Comparison of ENCODE assay signal across 22 cellular contexts in genomic region chr7:35248576-35249536, GRCh38. TPM values are rescaled to one million over a fixed set of nuclear protein-coding genes. Genes with fewer than 3 reads are reported as not detected.
DNase-seq lines count a peak whose midpoint lies in the region; ATAC-seq and TF ChIP-seq lines count a peak whose summit lies in the region.
"Had no signal": no experiment of that assay in that cellular context is flagged by ENCODE, and none has a peak within 500 bp of the region (broad histone marks: within the 10 kb centered on the region; RNA-seq: fewer than 3 reads in every experiment).

No MANE protein-coding gene starts in this region.

- H3K23ac ChIP-seq in mesendoderm (ENCODE audit: low read length), result no peak overlapping the region

- H3K79me2 ChIP-seq in mesendoderm (ENCODE audit: control insufficient read depth, insufficient read depth, low read length), result no peaks in the 10 kb centered on the region

- peak overlapping the region; percentile 59 for H3K56ac ChIP-seq in mesendoderm (ENCODE audit: low read length)

- peak overlapping the region in 11 of 12 donors; percentile 19 to 90 (median 78) for H3K4me3 ChIP-seq in heart left ventricle
- H3K4me3 ChIP-seq in mesendoderm (ENCODE audit: low read length), result no peak overlapping the region
- H3K4me3 ChIP-seq: HAP-1 had no signal

- H3K4me1 ChIP-seq in ES-I3 (ENCODE audit: insufficient read depth, low read length), result 0 out of 2 replicates have a peak, but pooled peaks cover 5% of the 10 kb centered on the region
- peaks cover 0 to 37% (median 12%) of the 10 kb centered on the region in 12 donors for H3K4me1 ChIP-seq in heart left ventricle
- peaks cover 5% of the 10 kb centered on the region for H3K4me1 ChIP-seq in mesendoderm (ENCODE audit: control insufficient read depth, low read depth, low read length)

- H3K9ac ChIP-seq in ES-I3 (ENCODE audit: low read depth, low read length) (peak overlapping the region; percentile 50; the same call in 1 of the 2 replicates), mesendoderm (ENCODE audit: low read length) (peak overlapping the region; percentile 56)

- no peak overlapping the region for H4K5ac ChIP-seq in mesendoderm (ENCODE audit: low read length)

- no peaks in the 10 kb centered on the region for H3K36me3 ChIP-seq in ES-I3 (ENCODE audit: insufficient read depth, low read length)
- H3K36me3 ChIP-seq in heart left ventricle, result peaks cover 0 to 43% (median 0%) of the 10 kb centered on the region in 9 donors
- H3K36me3 ChIP-seq in mesendoderm (ENCODE audit: control insufficient read depth, insufficient read depth, low read length), result no peaks in the 10 kb centered on the region
- H3K36me3 ChIP-seq: neutrophil had no signal

- H2BK120ac ChIP-seq in mesendoderm (ENCODE audit: low read depth, low read length), result no peak overlapping the region

- intact Hi-C loops in heart left ventricle (cut with DNase I), result loop anchor here in 1 of 10 donors (5.0 kb wide), 1 partner anchor 273 kb away; no protein-coding TSS in a partner anchor

- DNase-seq in NCI-H146 treated with DMSO at 0.1 percent for 48 hours (lab: John Stamatoyannopoulos, UW; ENCODE audit: unreplicated experiment) (peak; percentile 37), heart left ventricle (peak in 1 of 5 donors; percentile 28), mesendoderm (peak; percentile 72), SKM-1 (lab: John Stamatoyannopoulos, UW; ENCODE audit: unreplicated experiment) (no peak), NCI-H774 (lab: John Stamatoyannopoulos, UW) (no peak), NCI-H82 (lab: John Stamatoyannopoulos, UW) (no peak)
- no peak for DNase-seq in stimulated activated CD4-positive, alpha-beta T cell treated with anti-CD3 and anti-CD28 coated beads, Interleukin-4, amount 100 ng/mL, for 1 hour
- DNase-seq: activated CD8-positive, alpha-beta T cell treated with anti-CD3 and anti-CD28 coated beads for 36 hours; COR-L47; effector memory CD4-positive, alpha-beta T cell; GF-D8; immature natural killer cell; mesenchymal stem cell; NCI-H2081 treated with DMSO at 0.1 percent for 48 hours; stimulated activated CD4-positive, alpha-beta T cell treated with anti-CD3 and anti-CD28 coated beads, Interleukin-2, amount 100 ng/mL, for 24 hours; WERI-Rb-1 had no signal

- no peak overlapping the region for H2BK5ac ChIP-seq in mesendoderm (ENCODE audit: low read length)

- no peak for TF ChIP-seq CTCF in heart left ventricle (IDR thresholded peaks at IDR 0.05)

- peak overlapping the region; percentile 53 for H3K4me2 ChIP-seq in mesendoderm (ENCODE audit: low read length)

- H3K27me3 ChIP-seq in heart left ventricle, result peaks cover 0 to 74% (median 10%) of the 10 kb centered on the region in 9 donors
- H3K27me3 ChIP-seq in mesendoderm (ENCODE audit: insufficient read depth, low read length, poor library complexity), result peaks cover 27% of the 10 kb centered on the region

- no peaks in the 10 kb centered on the region for H3K79me1 ChIP-seq in mesendoderm (ENCODE audit: low read length)

- 9 to 22% (median 14%) methylated on average over 18 to 21 of the region's 21 CpGs for WGBS in heart left ventricle, 4 donors
- no CpG with 5 or more reads among the region's 21 CpGs for WGBS in mesendoderm (ENCODE audit: extremely low coverage, insufficient coverage, low lambda C conversion rate)

- H3K18ac ChIP-seq in mesendoderm (ENCODE audit: low read length), result peak overlapping the region; percentile 21

- no peak overlapping the region for H3K4ac ChIP-seq in mesendoderm (ENCODE audit: low read depth, low read length)

- H3K9me3 ChIP-seq in ES-I3 (ENCODE audit: control insufficient read depth, insufficient read depth, low read length) (no peaks in the 10 kb centered on the region), heart left ventricle (no peaks in the 10 kb centered on the region)
- H3K9me3 ChIP-seq: neutrophil had no signal

- no peak overlapping the region for H4K8ac ChIP-seq in mesendoderm (ENCODE audit: low read depth, low read length)

- H2BK15ac ChIP-seq in mesendoderm (replicated peaks; ENCODE audit: low read depth), result no peak overlapping the region

- H3K27ac ChIP-seq in heart left ventricle (peak overlapping the region; percentile 20 to 97 (median 90)), mesendoderm (ENCODE audit: low read depth, low read length) (no peak overlapping the region)
- H3K27ac ChIP-seq: neutrophil, RWPE1, WERI-Rb-1 had no signal

- peak; percentile 26 to 33 (median 29) for ATAC-seq in heart left ventricle
- ATAC-seq: activated CD8-positive, alpha-beta T cell treated with anti-CD3 and anti-CD28 coated beads for 36 hours; HepG2; sciatic nerve had no signal

- H2AK5ac ChIP-seq in mesendoderm (ENCODE audit: low read length), result no peak overlapping the region

- no peak for TF ChIP-seq POLR2A in heart left ventricle (IDR thresholded peaks at IDR 0.05)

RNA-seq across cellular contexts. Expression of gene TBX20, which starts 5.0 kb away (rescaled TPM):
- 100 to 1,000 TPM in 7 of 9 donors, 10 to 100 TPM in 2; 84.8 to 155 (median 127) TPM for total RNA-seq in heart left ventricle
- polyA plus RNA-seq in heart left ventricle, result 10 to 100 TPM in 1 of 2 donors, 1 to 10 TPM in 1; 5.1 to 30.8 TPM
- 0.15 TPM for polyA plus RNA-seq in mesendoderm (2013, experiment 1 of 2)
- 0.21 TPM for polyA plus RNA-seq in mesendoderm (2013, experiment 2 of 2)
- total RNA-seq: activated CD8-positive, alpha-beta T cell treated with anti-CD3 and anti-CD28 coated beads for 36 hours; HepG2; sciatic nerve had no signal
- polyA plus RNA-seq: HepG2, immature natural killer cell had no signal

Comparison
In these comparisons a context has a peak if more than half of its experiments do, and no peak if none do; other contexts are left out.
1. DNase-seq: peak in NCI-H146 treated with DMSO at 0.1 percent for 48 hours (single experiment) and mesendoderm (single experiment); none in SKM-1 (single experiment), NCI-H774 (single experiment), stimulated activated CD4-positive, alpha-beta T cell treated with anti-CD3 and anti-CD28 coated beads, Interleukin-4, amount 100 ng/mL, for 1 hour (single experiment) and NCI-H82 (single experiment).